ENCODE assay signal across 8 cellular contexts in genomic region chr1:109075531-109076490, GRCh38. TPM values are rescaled to one million over a fixed set of nuclear protein-coding genes. Genes with fewer than 3 reads are reported as not detected.
DNase-seq lines count a peak whose midpoint lies in the region; TF ChIP-seq lines count a peak whose summit lies in the region.

A gene with protein sequence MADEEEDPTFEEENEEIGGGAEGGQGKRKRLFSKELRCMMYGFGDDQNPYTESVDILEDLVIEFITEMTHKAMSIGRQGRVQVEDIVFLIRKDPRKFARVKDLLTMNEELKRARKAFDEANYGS (minus strand): TSS chr1:109076003. CDS start chr1:109075947, 56 bp downstream.

- H3K27me3 Mint-ChIP-seq in nephron (ENCODE audit: low read depth) = no peaks in the 10 kb centered on the region
- H3K27me3 Mint-ChIP-seq in stimulated activated naive CD8-positive, alpha-beta T cell treated with anti-CD3 and anti-CD28 coated beads, Interleukin-15, Interleukin-2, amounts not matched to agents 100 ng/mL and 50 ng/mL, for 24 hours = no peaks in the 10 kb centered on the region

- H3K4me3 ChIP-seq in fibroblast of pulmonary artery (replicated peaks; ENCODE audit: low read depth, low read length) = peak within 1 kb of the TSS; percentile 94

- H3K4me1 Mint-ChIP-seq in nephron = peaks cover 14% of the 10 kb centered on the region
- H3K4me1 Mint-ChIP-seq in stimulated activated naive CD8-positive, alpha-beta T cell treated with anti-CD3 and anti-CD28 coated beads, Interleukin-15, Interleukin-2, amounts not matched to agents 100 ng/mL and 50 ng/mL, for 24 hours (ENCODE audit: low read depth) = peaks cover 25% of the 10 kb centered on the region

- DNase-seq in ELR (ENCODE audit: low read depth) (peak; percentile 97), H4 (ENCODE audit: low spot score) (peak; percentile 95), LoVo (ENCODE audit: low spot score) (peak; percentile 94), SHP77 (lab: John Stamatoyannopoulos, UW) (peak; percentile 95 to 96), fibroblast of pulmonary artery (ENCODE audit: low read depth) (peak; percentile 97)
- DNase-seq in activated effector memory CD4-positive, alpha-beta T cell treated with Interleukin-2 at 50 U/mL for 16 hours = peak; percentile 82

- H3K36me3 Mint-ChIP-seq in nephron (ENCODE audit: low read depth) = peaks cover 33% of the 10 kb centered on the region
- H3K36me3 Mint-ChIP-seq in stimulated activated naive CD8-positive, alpha-beta T cell treated with anti-CD3 and anti-CD28 coated beads, Interleukin-15, Interleukin-2, amounts not matched to agents 100 ng/mL and 50 ng/mL, for 24 hours (ENCODE audit: low read depth) = peaks cover 8% of the 10 kb centered on the region

- H3K4me3 Mint-ChIP-seq in nephron = peak within 1 kb of the TSS; percentile 99 to 100 (median 99)
- peak within 1 kb of the TSS; percentile 99 for H3K4me3 Mint-ChIP-seq in stimulated activated naive CD8-positive, alpha-beta T cell treated with anti-CD3 and anti-CD28 coated beads, Interleukin-15, Interleukin-2, amounts not matched to agents 100 ng/mL and 50 ng/mL, for 24 hours

- H3K9me3 Mint-ChIP-seq in nephron = no peaks in the 10 kb centered on the region
- H3K9me3 Mint-ChIP-seq in stimulated activated naive CD8-positive, alpha-beta T cell treated with anti-CD3 and anti-CD28 coated beads, Interleukin-15, Interleukin-2, amounts not matched to agents 100 ng/mL and 50 ng/mL, for 24 hours = no peaks in the 10 kb centered on the region

- H3K27ac Mint-ChIP-seq in nephron = peak within 1 kb of the TSS; percentile 96 to 99 (median 99)
- H3K27ac Mint-ChIP-seq in stimulated activated naive CD8-positive, alpha-beta T cell treated with anti-CD3 and anti-CD28 coated beads, Interleukin-15, Interleukin-2, amounts not matched to agents 100 ng/mL and 50 ng/mL, for 24 hours = peak within 1 kb of the TSS; percentile 97

- TF ChIP-seq CTCF in fibroblast of pulmonary artery (IDR thresholded peaks at IDR 0.05; ENCODE audit: low read length, missing control alignments) (no peak), nephron (IDR thresholded peaks at IDR 0.05; ENCODE audit: unreplicated experiment in 3 of 3) (no peak)

RNA-seq across cellular contexts. Expression of the gene that starts here (rescaled TPM):
- 49.6 and 60.2 TPM in 2 replicates for total RNA-seq in H4 (2014; rRNA removed; shearing (Covaris generic))

Comparison
In these comparisons a context has a peak if more than half of its experiments do, and no peak if none do; other contexts are left out.
1. Peak in every context shown above with its lines: DNase-seq and H3K4me3 ChIP-seq.